In genomic region chr21:42566524-42567180, GRCh38 we compare ENCODE assay signal across 16 cellular contexts. TPM values are rescaled to one million over a fixed set of nuclear protein-coding genes. Genes with fewer than 3 reads are reported as not detected.
DNase-seq lines count a peak whose midpoint lies in the region; ATAC-seq, FAIRE-seq and TF ChIP-seq lines count a peak whose summit lies in the region.
"Had no signal": no experiment of that assay in that cellular context is flagged by ENCODE, and none has a peak within 500 bp of the region (broad histone marks: within the 10 kb centered on the region; RNA-seq: fewer than 3 reads in every experiment).

No MANE protein-coding gene starts in this region.

- H3K36me3 ChIP-seq in right lobe of liver (peaks cover 0 to 9% (median 2%) of the 10 kb centered on the region in 4 donors), HepG2 (replicated peaks in 1 of 2; ENCODE audit: control insufficient read depth in 1 of 2, insufficient read depth in 2 of 2, low read length in 2 of 2) (no peaks in the 10 kb centered on the region), osteoblast (ENCODE audit: insufficient read depth, low read length) (no peaks in the 10 kb centered on the region)

- H3K4me1 ChIP-seq in right lobe of liver, result no peaks in the 10 kb centered on the region
- peaks cover 16% of the 10 kb centered on the region for H3K4me1 ChIP-seq in HepG2 (ENCODE audit: insufficient read depth, low read length)
- H3K4me1 ChIP-seq in osteoblast (ENCODE audit: insufficient read depth, low read length), result no peaks in the 10 kb centered on the region

- no peak overlapping the region for H3K9ac ChIP-seq in HepG2 (ENCODE audit: insufficient read depth, low read depth, low read length)
- H3K9ac ChIP-seq: GM23248 had no signal

- no peaks in the 10 kb centered on the region for H4K20me1 ChIP-seq in HepG2 (ENCODE audit: insufficient read depth, low read length)
- no peaks in the 10 kb centered on the region for H4K20me1 ChIP-seq in osteoblast (ENCODE audit: insufficient read depth, low read length)

- CTCF ChIA-PET in HepG2 (lab: Yijun Ruan, JAX; ENCODE audit: low intra/inter-chr PET ratio, low total read pairs), result no interaction called here

- H3K4me2 ChIP-seq in HepG2 (ENCODE audit: low read depth, low read length) (no peak overlapping the region), osteoblast (ENCODE audit: insufficient read depth, low read length) (no peak overlapping the region)

- 100% methylated on average over 7 of the region's 15 CpGs for WGBS in right lobe of liver (ENCODE audit: insufficient coverage, low coverage, low lambda C conversion rate, missing lambda C conversion rate)
- 61% methylated on average over 11 of the region's 15 CpGs for WGBS in HepG2 (ENCODE audit: low lambda C conversion rate)

- TF ChIP-seq CTCF in right lobe of liver (IDR thresholded peaks at IDR 0.05) (no peak), HepG2 (CRISPR knock-in tag; IDR thresholded peaks at IDR 0.05) (no peak), osteoblast (IDR thresholded peaks at IDR 0.05; ENCODE audit: extremely low read depth, low read depth, low read length) (no peak), foreskin fibroblast (IDR thresholded peaks at IDR 0.05; ENCODE audit: low read depth, low read length) (no peak)

- H3K79me2 ChIP-seq in HepG2 (ENCODE audit: insufficient read depth, low read length), result no peaks in the 10 kb centered on the region
- H3K79me2 ChIP-seq in osteoblast (ENCODE audit: insufficient read depth, low read length), result no peaks in the 10 kb centered on the region

- TF ChIP-seq POLR2A in right lobe of liver (IDR thresholded peaks at IDR 0.05) (no peak), HepG2 (IDR thresholded peaks at IDR 0.05; ENCODE audit: insufficient read depth in 1 of 2, low read depth in 2 of 2, low read length in 2 of 2) (no peak)

- TF ChIP-seq EP300 in HepG2 (IDR thresholded peaks at IDR 0.05; ENCODE audit: low read depth in 2 of 2, low read length in 2 of 2) (no peak), HepG2 (CRISPR knock-in tag; IDR thresholded peaks at IDR 0.05; ENCODE audit: borderline replicate concordance) (no peak)

- ATAC-seq in right lobe of liver (no peak), HepG2 (no peak)
- ATAC-seq: CD8-positive, alpha-beta T cell; stimulated activated effector memory CD8-positive, alpha-beta T cell treated with anti-CD3 and anti-CD28 coated beads, Interleukin-12 subunit alpha, Interleukin-12 subunit beta, amount 100 ng/mL, for 72 hours had no signal

- POLR2A ChIA-PET in HepG2 (lab: Yijun Ruan, JAX), result no interaction called here

- H3K27ac ChIP-seq in right lobe of liver, result no peak overlapping the region
- H3K27ac ChIP-seq in HepG2 (ENCODE audit: extremely low read length, insufficient read depth, low read length), result no peak overlapping the region
- H3K27ac ChIP-seq in osteoblast (ENCODE audit: low read depth, low read length), result no peak overlapping the region
- H3K27ac ChIP-seq: esophagus squamous epithelium, GM23248 had no signal

- no peak for TF ChIP-seq RAD21 in HepG2 (CRISPR knock-in tag; IDR thresholded peaks at IDR 0.05)

- intact Hi-C loops in right lobe of liver (cut with DNase I) (no loop called here), HepG2 (cut with micrococcal nuclease; ENCODE audit: unreplicated experiment) (no loop called here)

- no peak overlapping the region for H3K4me3 ChIP-seq in right lobe of liver
- no peak overlapping the region for H3K4me3 ChIP-seq in HepG2 (replicated peaks in 1 of 3; ENCODE audit: insufficient read depth in 1 of 3, low read depth in 2 of 3, low read length in 3 of 3)
- H3K4me3 ChIP-seq in osteoblast (ENCODE audit: insufficient read depth, low read length), result no peak overlapping the region
- no peak overlapping the region for H3K4me3 ChIP-seq in foreskin fibroblast (ENCODE audit: low read depth in 1 of 2, low read length in 2 of 2)
- H3K4me3 ChIP-seq: esophagus squamous epithelium, GM23248 had no signal

- DNase-seq in right lobe of liver (peak in 2 of 3 donors; percentile 40 to 44), HepG2 (ENCODE audit: low spot score) (no peak), osteoblast (ENCODE audit: insufficient read length, low spot score, missing footprints) (peak; percentile 35), DMS53 treated with DMSO at 0.1 percent for 48 hours (lab: John Stamatoyannopoulos, UW; ENCODE audit: unreplicated experiment) (no peak), D341Med (ENCODE audit: low spot score) (no peak), foreskin fibroblast (no peak)
- DNase-seq in activated CD8-positive, alpha-beta memory T cell treated with anti-CD3 and anti-CD28 coated beads, Interleukin-2, amount 50 U/mL, for 48 hours, result peak; percentile 46
- DNase-seq: effector CD4-positive, alpha-beta T cell; esophagus squamous epithelium; GM23248; naive B cell; NCI-H1436; trophoblast cell had no signal

- in situ Hi-C loops in HepG2 (cut with HindIII; ENCODE audit: extremely low pct_ligation_motif_present, low pct_unique_long_range_greater_than_20kb), result no loop called here

- no TSS peak for BruUV-seq in HepG2 (replicated peaks; lab: Mats Ljungman, UMichigan)

- H3K9me3 ChIP-seq in right lobe of liver (no peaks in the 10 kb centered on the region), HepG2 (ENCODE audit: low read length) (no peaks in the 10 kb centered on the region), osteoblast (ENCODE audit: low read depth, low read length) (no peaks in the 10 kb centered on the region)
- H3K9me3 ChIP-seq: esophagus squamous epithelium had no signal

- H3K27me3 ChIP-seq in right lobe of liver (no peaks in the 10 kb centered on the region), HepG2 (ENCODE audit: control insufficient read depth in 1 of 2, insufficient read depth in 2 of 2, low read length in 2 of 2) (peaks cover 2 to 7% of the 10 kb centered on the region in 2 experiments; a peak in 3 of 5 replicates), osteoblast (ENCODE audit: insufficient read depth, low read length) (no peaks in the 10 kb centered on the region)
- H3K27me3 ChIP-seq: esophagus squamous epithelium had no signal

- H2AFZ ChIP-seq in HepG2 (ENCODE audit: low read length) (no peak overlapping the region), osteoblast (ENCODE audit: low read length) (no peak overlapping the region)
- H2AFZ ChIP-seq: GM23248 had no signal

- FAIRE-seq in HepG2 (lab: Jason Lieb, UNC), result no peak
- FAIRE-seq: TTC549 had no signal

TF ChIP-seq in HepG2, 621 proteins besides CTCF, POLR2A, EP300 and RAD21:
- TF ChIP-seq ATRX (CRISPR knock-in tag; IDR thresholded peaks at IDR 0.05; ENCODE audit: borderline replicate concordance) (no peak), HNF4G (IDR thresholded peaks at IDR 0.05; ENCODE audit: borderline replicate concordance, low read depth, low read length) (no peak), HNF4G (CRISPR knock-in tag; IDR thresholded peaks at IDR 0.05; ENCODE audit: borderline replicate concordance, low read depth) (no peak), CAMTA2 (CRISPR knock-in tag; IDR thresholded peaks at IDR 0.05; ENCODE audit: borderline replicate concordance) (no peak), DPF2 (CRISPR knock-in tag; IDR thresholded peaks at IDR 0.05; ENCODE audit: borderline replicate concordance, low read depth) (no peak), ZNF253 (CRISPR knock-in tag; IDR thresholded peaks at IDR 0.05; ENCODE audit: borderline replicate concordance) (no peak), ZNF674 (CRISPR knock-in tag; IDR thresholded peaks at IDR 0.05; ENCODE audit: low read depth) (no peak), ZC3H13 (CRISPR knock-in tag; IDR thresholded peaks at IDR 0.05) (no peak), RXRB (CRISPR knock-in tag; IDR thresholded peaks at IDR 0.05; ENCODE audit: borderline replicate concordance) (no peak), TGIF2 (CRISPR knock-in tag; IDR thresholded peaks at IDR 0.05) (no peak)

RNA-seq across cellular contexts. Expression of gene SLC37A1, which starts 53.0 kb away (rescaled TPM):
- total RNA-seq in right lobe of liver (10 to 100 TPM in 1 of 6 experiments, 1 to 10 TPM in 5; 2.5 to 10.8 (median 6.2) TPM), HepG2 (2016; rRNA removed; fragmentation: Illumina TruSeq; extraction: Trizol) (0.17 and 0.40 TPM in 2 replicates), osteoblast (5.9 and 6.9 TPM in 2 replicates)
- 0.18 TPM in 1 of 2 replicates, not detected in the other for total RNA-seq in HepG2 (2016; cell fraction: cytosol; rRNA removed; fragmentation: Illumina TruSeq; extraction: Trizol; ENCODE audit: low read depth)
- 0.10 and 0.28 TPM in 2 replicates for total RNA-seq in HepG2 (2016; cell fraction: insoluble cytoplasmic fraction; rRNA removed; fragmentation: Illumina TruSeq; extraction: Trizol)
- total RNA-seq in HepG2 (2016; cell fraction: membrane; rRNA removed; fragmentation: Illumina TruSeq; extraction: Trizol), result 0.31 and 0.48 TPM in 2 replicates
- total RNA-seq in HepG2 (2016; cell fraction: nucleus; rRNA removed; fragmentation: Illumina TruSeq; extraction: Trizol), result 0.31 and 0.34 TPM in 2 replicates
- polyA plus RNA-seq in HepG2 (2011; rRNA removed), result 0.14 and 0.22 TPM in 2 replicates
- 0.12 and 0.14 TPM in 2 replicates for polyA plus RNA-seq in HepG2 (2011; cell fraction: cytosol; rRNA removed)
- 0.19 and 0.29 TPM in 2 replicates for polyA plus RNA-seq in HepG2 (2011; cell fraction: nucleus; rRNA removed)
- polyA plus RNA-seq in HepG2 (2012), result 0.13 and 0.28 TPM in 2 replicates
- polyA plus RNA-seq in HepG2 (2016; cell fraction: cytosol; fragmentation: Illumina TruSeq; extraction: Trizol; ENCODE audit: low read depth), result 0.18 and 0.58 TPM in 2 replicates
- polyA plus RNA-seq in HepG2 (2016; cell fraction: insoluble cytoplasmic fraction; fragmentation: Illumina TruSeq; extraction: Trizol; ENCODE audit: low read depth), result 0.12 and 0.25 TPM in 2 replicates
- polyA plus RNA-seq in HepG2 (2016; cell fraction: membrane; fragmentation: Illumina TruSeq; extraction: Trizol; ENCODE audit: low read depth), result 0.35 and 0.40 TPM in 2 replicates
- 0.37 and 0.70 TPM in 2 replicates for polyA plus RNA-seq in HepG2 (2016; cell fraction: nucleus; fragmentation: Illumina TruSeq; extraction: Trizol; ENCODE audit: insufficient read depth, low read depth)
- 0.80 and 7.9 TPM in 2 replicates for polyA minus RNA-seq in HepG2 (2011; rRNA and poly(A)+ RNA removed; ENCODE audit: low replicate concordance)
- 0.49 TPM in 1 of 2 replicates, not detected in the other for polyA minus RNA-seq in HepG2 (2011; cell fraction: cytosol; rRNA and poly(A)+ RNA removed)
- polyA minus RNA-seq in HepG2 (2011; cell fraction: nucleus; rRNA and poly(A)+ RNA removed), result 0.12 and 0.39 TPM in 2 replicates
- total RNA-seq: GM23248 had no signal
- polyA plus RNA-seq: GM23248 had no signal

Comparison
In these comparisons a context has a peak if more than half of its experiments do, and no peak if none do; other contexts are left out.
1. DNase-seq: peak in right lobe of liver (2 of 3), activated CD8-positive, alpha-beta memory T cell treated with anti-CD3 and anti-CD28 coated beads, Interleukin-2, amount 50 U/mL, for 48 hours (single experiment) and osteoblast (single experiment); none in HepG2 (single experiment), DMS53 treated with DMSO at 0.1 percent for 48 hours (single experiment), D341Med (single experiment) and foreskin fibroblast (0 of 2).